ENCODE assay signal across 1 cellular context in genomic region chr1:53238197-53239155, GRCh38.
TF ChIP-seq lines count a peak whose summit lies in the region.

Gene MAGOH (minus strand): TSS chr1:53238518. CDS start chr1:53238448, 70 bp downstream.

TF ChIP-seq in GM12878, 131 proteins besides CTCF, POLR2A, EP300 and RAD21 (continued from another document and continues in another):
- TF ChIP-seq E2F8 (IDR thresholded peaks at IDR 0.05; ENCODE audit: low read depth, partially characterized antibody) (peak; percentile 89), RB1 (IDR thresholded peaks at IDR 0.05; ENCODE audit: borderline replicate concordance) (peak; percentile 76; the same call in 1 of the 2 replicates), TCF12 (IDR thresholded peaks at IDR 0.05; ENCODE audit: low read depth, low read length) (peak; percentile 70), ELK1 (IDR thresholded peaks at IDR 0.05; ENCODE audit: low read depth, low read length) (peak; percentile 96), TARDBP (IDR thresholded peaks at IDR 0.05; ENCODE audit: borderline replicate concordance) (peak; percentile 75; the same call in 1 of the 2 replicates), E2F4 (IDR thresholded peaks at IDR 0.05; ENCODE audit: low read depth, low read length) (peak; percentile 35; the same call in 1 of the 2 replicates), ATF7 (IDR thresholded peaks at IDR 0.05; ENCODE audit: low read depth) (peak; percentile 93), YY1 (IDR thresholded peaks at IDR 0.05; ENCODE audit: low read depth, low read length) (peak; percentile 73), TCF7 (IDR thresholded peaks at IDR 0.05; ENCODE audit: borderline replicate concordance) (no peak), FOS (IDR thresholded peaks at IDR 0.05; ENCODE audit: borderline replicate concordance, extremely low read depth, insufficient read length) (no peak), LARP7 (IDR thresholded peaks at IDR 0.05) (0 out of 2 replicates have a peak, but pooled peaks have one; percentile 37), MEF2B (IDR thresholded peaks at IDR 0.05; ENCODE audit: partially characterized antibody, poor library complexity, severe bottlenecking) (peak; percentile 10), NBN (IDR thresholded peaks at IDR 0.05) (peak; percentile 99), POLR2AphosphoS2 (IDR thresholded peaks at IDR 0.05; ENCODE audit: low read depth, low read length) (peak; percentile 67; the same call in 1 of the 2 replicates), BRCA1 (IDR thresholded peaks at IDR 0.05; ENCODE audit: low read depth, low read length) (peak; percentile 37; the same call in 1 of the 2 replicates), SPI1 (IDR thresholded peaks at IDR 0.05; ENCODE audit: borderline replicate concordance, insufficient read depth, low read depth, low read length) (peak; percentile 49; the same call in 1 of the 2 replicates), PBX3 (IDR thresholded peaks at IDR 0.05; ENCODE audit: insufficient replicate concordance, low read depth, low read length) (peak; percentile 24), FOXK2 (IDR thresholded peaks at IDR 0.05) (peak; percentile 69), CEBPZ (IDR thresholded peaks at IDR 0.05; ENCODE audit: low read depth, low read length) (0 out of 2 replicates have a peak, but pooled peaks have one; percentile 34), BCL3 (IDR thresholded peaks at IDR 0.05; ENCODE audit: borderline replicate concordance, insufficient read depth, low read depth, low read length, poor library complexity, severe bottlenecking) (peak; percentile 45), GABPA (IDR thresholded peaks at IDR 0.05; ENCODE audit: low read depth) (peak; percentile 96), TCF3 (IDR thresholded peaks at IDR 0.05; ENCODE audit: borderline replicate concordance, insufficient read depth, low read depth, low read length) (peak; percentile 72; the same call in 1 of the 2 replicates), POU2F2 (IDR thresholded peaks at IDR 0.05; ENCODE audit: borderline replicate concordance, low read depth, low read length) (peak; percentile 66; the same call in 2 of the 3 replicates), ZNF207 (IDR thresholded peaks at IDR 0.05; ENCODE audit: borderline replicate concordance) (0 out of 2 replicates have a peak, but pooled peaks have one; percentile 50), KLF5 (IDR thresholded peaks at IDR 0.05; ENCODE audit: partially characterized antibody) (peak; percentile 85), CREM (IDR thresholded peaks at IDR 0.05; ENCODE audit: low read depth) (peak; percentile 100), SREBF2 (IDR thresholded peaks at IDR 0.05; ENCODE audit: low read length) (0 out of 2 replicates have a peak, but pooled peaks have one; percentile 18), IRF4 (IDR thresholded peaks at IDR 0.05; ENCODE audit: low read depth, low read length) (no peak), CREB1 (IDR thresholded peaks at IDR 0.05; ENCODE audit: low read depth) (peak; percentile 100), POLR2AphosphoS5 (IDR thresholded peaks at IDR 0.05; ENCODE audit: low read length) (peak; percentile 85), ZBTB11 (CRISPR knock-in tag; IDR thresholded peaks at IDR 0.05) (no peak), ZNF687 (IDR thresholded peaks at IDR 0.05) (peak; percentile 77), PKNOX1 (IDR thresholded peaks at IDR 0.05) (peak; percentile 40), SIX5 (IDR thresholded peaks at IDR 0.05; ENCODE audit: low read depth, low read length, severe bottlenecking) (peak; percentile 58), SRF (IDR thresholded peaks at IDR 0.05; ENCODE audit: low read depth in 2 of 2, low read length in 2 of 2) (peak in 1 of 2 experiments; percentile 89; a peak in 2 of 4 replicates), IKZF1 (conservative IDR thresholded peaks at IDR 0.05) (peak; percentile 79), ETV6 (conservative IDR thresholded peaks at IDR 0.05 in 1 of 2, IDR thresholded peaks at IDR 0.05 in 1 of 2; ENCODE audit: borderline replicate concordance in 1 of 2, low read depth in 1 of 2) (0 out of 4 replicates have a peak, but pooled peaks of 1 of the 2 experiments have one; percentile 15), CBX5 (IDR thresholded peaks at IDR 0.05; ENCODE audit: low read depth) (no peak), NR2F1 (conservative IDR thresholded peaks at IDR 0.05) (peak; percentile 83), STAT3 (IDR thresholded peaks at IDR 0.05; ENCODE audit: low read depth, low read length) (peak; percentile 57; the same call in 1 of the 2 replicates)
